Comparison of ENCODE assay signal across 9 cellular contexts in the genomic region with DNA sequence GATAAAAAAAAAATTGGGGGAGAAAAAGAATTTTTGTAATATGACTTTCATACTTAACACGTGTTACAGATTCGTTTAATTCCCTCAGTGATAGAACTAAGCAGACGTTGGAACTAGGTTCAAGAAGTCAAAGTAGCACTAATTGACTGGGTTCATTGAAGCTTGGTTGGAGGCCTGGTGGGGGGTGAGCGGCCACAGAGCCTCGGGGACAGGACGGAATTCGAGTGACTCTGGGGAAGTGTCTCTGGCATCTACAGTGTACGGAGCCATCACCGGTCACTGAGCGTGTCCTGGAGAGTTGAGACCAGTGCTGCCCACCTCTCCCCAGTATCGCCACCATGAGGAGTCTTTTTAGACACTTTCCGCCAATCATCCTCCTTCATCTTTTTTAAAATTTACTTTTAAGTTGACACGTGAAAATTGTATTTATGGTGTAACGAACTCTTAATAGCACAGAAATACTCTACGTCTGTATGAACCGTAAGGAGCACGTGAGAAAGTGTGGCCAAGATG. TPM values are rescaled to one million over a fixed set of nuclear protein-coding genes. Genes with fewer than 3 reads are reported as not detected.
DNase-seq lines count a peak whose midpoint lies in the region; ATAC-seq lines count a peak whose summit lies in the region.
"Had no signal": no experiment of that assay in that cellular context is flagged by ENCODE, and none has a peak within 500 bp of the region (broad histone marks: within the 10 kb centered on the region; RNA-seq: fewer than 3 reads in every experiment).

No MANE protein-coding gene starts in this region.

- peaks cover 9% of the 10 kb centered on the region for H3K4me1 ChIP-seq in iPS-18a (ENCODE audit: control insufficient read depth, low read depth, low read length)
- peaks cover 53% of the 10 kb centered on the region for H3K4me1 ChIP-seq in stomach smooth muscle (ENCODE audit: control insufficient read depth, insufficient read depth, low read length)

- H3K9me3 Mint-ChIP-seq in T-helper 2 cell treated with Interferon-gamma antibody and Interleukin-4, amounts not matched to agents 5 μg/mL and 100 μg/mL, for 36 hours, result no peaks in the 10 kb centered on the region
- no peaks in the 10 kb centered on the region for H3K9me3 Mint-ChIP-seq in activated CD8-positive, alpha-beta T cell treated with anti-CD3 and anti-CD28 coated beads, Interleukin-2, amount 10 ng/mL, durations not matched to agents 7 days and 5 days (ENCODE audit: insufficient read depth)

- no peak overlapping the region for H3K27ac ChIP-seq in iPS-18a (ENCODE audit: low read length)
- no peak overlapping the region for H3K27ac ChIP-seq in stomach smooth muscle (ENCODE audit: low read length)

- H3K27me3 ChIP-seq in iPS-18a (ENCODE audit: control insufficient read depth, insufficient read depth, low read length) (no peaks in the 10 kb centered on the region), stomach smooth muscle (ENCODE audit: control insufficient read depth in 1 of 2, insufficient read depth in 2 of 2, low read length in 2 of 2) (no peaks in the 10 kb centered on the region)

- peak overlapping the region; percentile 22 for H3K9ac ChIP-seq in iPS-18a (ENCODE audit: low read length)
- peak overlapping the region in 1 of 2 donors; percentile 59 for H3K9ac ChIP-seq in stomach smooth muscle (ENCODE audit: low read length in 2 of 2)

- CTCF ChIA-PET in activated CD8-positive, alpha-beta T cell treated with anti-CD3 and anti-CD28 coated beads, Interleukin-2, amount 10 ng/mL, durations not matched to agents 7 days and 5 days (lab: Charles Lee), result no interaction called here

- H3K4me3 ChIP-seq in iPS-18a (ENCODE audit: low read length), result peak overlapping the region; percentile 71
- H3K4me3 ChIP-seq in stomach smooth muscle (ENCODE audit: low read length in 2 of 2), result peak overlapping the region; percentile 57 to 79

- ATAC-seq in activated CD8-positive, alpha-beta T cell treated with anti-CD3 and anti-CD28 coated beads, Interleukin-2, amount 10 ng/mL, durations not matched to agents 7 days and 5 days, result no peak
- no peak for ATAC-seq in HG03108 (IDR thresholded peaks at IDR 0.05; ENCODE audit: unreplicated experiment)
- ATAC-seq in activated CD4-positive, CD25-positive, alpha-beta regulatory T cell treated with anti-CD3 and anti-CD28 coated beads, Interleukin-2, amount 50 U/mL, for 24 hours, result no peak

- no peaks in the 10 kb centered on the region for H3K36me3 ChIP-seq in iPS-18a (ENCODE audit: control insufficient read depth, low read depth, low read length)
- H3K36me3 ChIP-seq in stomach smooth muscle (ENCODE audit: control insufficient read depth in 2 of 2, insufficient read depth in 2 of 2, low read length in 2 of 2), result no peaks in the 10 kb centered on the region

- H3K36me3 Mint-ChIP-seq in T-helper 2 cell treated with Interferon-gamma antibody and Interleukin-4, amounts not matched to agents 5 μg/mL and 100 μg/mL, for 36 hours (ENCODE audit: low read depth), result peaks cover 9% of the 10 kb centered on the region
- peaks cover 20% of the 10 kb centered on the region for H3K36me3 Mint-ChIP-seq in activated CD8-positive, alpha-beta T cell treated with anti-CD3 and anti-CD28 coated beads, Interleukin-2, amount 10 ng/mL, durations not matched to agents 7 days and 5 days (ENCODE audit: low read depth)

- no peak for DNase-seq in T-helper 2 cell treated with Interferon-gamma antibody and Interleukin-4, amounts not matched to agents 5 μg/mL and 100 μg/mL, for 36 hours (ENCODE audit: low spot score)
- DNase-seq in T-helper 2 cell (no peak), DMS 273 treated with DMSO at 0.1 percent for 48 hours (lab: John Stamatoyannopoulos, UW) (no peak)
- DNase-seq in activated CD8-positive, alpha-beta T cell treated with anti-CD3 and anti-CD28 coated beads, Interleukin-2, amount 10 ng/mL, durations not matched to agents 7 days and 5 days, result no peak
- DNase-seq: SHP77 had no signal

- H3K4me1 Mint-ChIP-seq in T-helper 2 cell treated with Interferon-gamma antibody and Interleukin-4, amounts not matched to agents 5 μg/mL and 100 μg/mL, for 36 hours (ENCODE audit: low read depth), result peaks cover 21% of the 10 kb centered on the region
- H3K4me1 Mint-ChIP-seq in activated CD8-positive, alpha-beta T cell treated with anti-CD3 and anti-CD28 coated beads, Interleukin-2, amount 10 ng/mL, durations not matched to agents 7 days and 5 days (ENCODE audit: low read depth), result peaks cover 60% of the 10 kb centered on the region

- peaks cover 2% of the 10 kb centered on the region for H3K27me3 Mint-ChIP-seq in T-helper 2 cell treated with Interferon-gamma antibody and Interleukin-4, amounts not matched to agents 5 μg/mL and 100 μg/mL, for 36 hours (ENCODE audit: low read depth)
- no peaks in the 10 kb centered on the region for H3K27me3 Mint-ChIP-seq in activated CD8-positive, alpha-beta T cell treated with anti-CD3 and anti-CD28 coated beads, Interleukin-2, amount 10 ng/mL, durations not matched to agents 7 days and 5 days (ENCODE audit: low read depth)

- H3K27ac Mint-ChIP-seq in T-helper 2 cell treated with Interferon-gamma antibody and Interleukin-4, amounts not matched to agents 5 μg/mL and 100 μg/mL, for 36 hours, result no peak overlapping the region
- H3K27ac Mint-ChIP-seq in activated CD8-positive, alpha-beta T cell treated with anti-CD3 and anti-CD28 coated beads, Interleukin-2, amount 10 ng/mL, durations not matched to agents 7 days and 5 days, result no peak overlapping the region

- H3K4me3 Mint-ChIP-seq in T-helper 2 cell treated with Interferon-gamma antibody and Interleukin-4, amounts not matched to agents 5 μg/mL and 100 μg/mL, for 36 hours, result peak overlapping the region; percentile 71
- peak overlapping the region; percentile 79 for H3K4me3 Mint-ChIP-seq in activated CD8-positive, alpha-beta T cell treated with anti-CD3 and anti-CD28 coated beads, Interleukin-2, amount 10 ng/mL, durations not matched to agents 7 days and 5 days

- POLR2A ChIA-PET in activated CD8-positive, alpha-beta T cell treated with anti-CD3 and anti-CD28 coated beads, Interleukin-2, amount 10 ng/mL, durations not matched to agents 7 days and 5 days (lab: Charles Lee), result no interaction called here

- no peaks in the 10 kb centered on the region for H3K9me3 ChIP-seq in iPS-18a (ENCODE audit: control insufficient read depth, low read depth, low read length)
- H3K9me3 ChIP-seq in stomach smooth muscle (ENCODE audit: control insufficient read depth in 2 of 2, low read length in 2 of 2), result no peaks in the 10 kb centered on the region

RNA-seq across cellular contexts. Expression of a gene that starts 1.3 kb away (rescaled TPM):
- 10 to 100 TPM; 16.7 to 17.4 TPM for total RNA-seq in activated CD8-positive, alpha-beta T cell treated with anti-CD3 and anti-CD28 coated beads, Interleukin-2, amount 10 ng/mL, durations not matched to agents 7 days and 5 days

RNA-seq across cellular contexts. Expression of a gene that starts 1.7 kb away (rescaled TPM):
- total RNA-seq in activated CD8-positive, alpha-beta T cell treated with anti-CD3 and anti-CD28 coated beads, Interleukin-2, amount 10 ng/mL, durations not matched to agents 7 days and 5 days, result 10 to 100 TPM; 46.2 to 52.5 TPM
